Comparison of ENCODE assay signal across 13 cellular contexts in the genomic region with DNA sequence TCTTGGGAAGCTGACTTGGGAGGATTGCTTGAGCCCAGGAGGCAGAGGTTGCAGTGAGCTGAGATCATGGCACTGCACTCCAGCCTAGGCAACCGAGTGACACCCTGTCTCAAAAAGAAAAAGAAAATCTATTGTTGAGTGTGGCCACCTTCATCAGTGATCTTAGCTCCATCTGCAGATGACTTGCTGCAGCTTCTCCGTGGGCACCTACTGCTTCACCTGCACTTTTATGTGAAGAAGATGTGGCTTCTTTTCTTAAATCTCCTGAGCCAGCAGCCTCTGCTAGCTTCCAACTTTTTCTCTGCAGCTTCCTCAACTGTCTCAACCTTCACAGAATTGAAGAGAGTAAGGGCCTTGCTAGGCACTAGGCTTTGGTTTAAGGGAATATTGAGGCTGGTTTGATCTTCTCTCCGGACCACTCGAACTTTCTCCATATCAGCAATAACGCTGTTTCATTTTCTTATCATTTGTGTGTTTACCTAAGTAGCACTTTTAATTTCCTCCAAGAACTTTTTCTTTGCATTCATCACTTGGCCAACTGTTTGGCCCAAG. TPM values are rescaled to one million over a fixed set of nuclear protein-coding genes. Genes with fewer than 3 reads are reported as not detected.
DNase-seq lines count a peak whose midpoint lies in the region; ATAC-seq lines count a peak whose summit lies in the region.
"Had no signal": no experiment of that assay in that cellular context is flagged by ENCODE, and none has a peak within 500 bp of the region (broad histone marks: within the 10 kb centered on the region; RNA-seq: fewer than 3 reads in every experiment).

No MANE protein-coding gene starts in this region.

- CTCF ChIA-PET in activated CD4-positive, alpha-beta T cell treated with anti-CD3 and anti-CD28 coated beads, Interleukin-2, amount 10 ng/mL, durations not matched to agents 7 days and 5 days (lab: Charles Lee), result interaction anchor here (0.8 to 1.9 kb wide), 9 partner anchors 9 to 115 kb away, joined by 3 to 5 read pairs (median 3); no protein-coding TSS in a partner anchor

- H3K4me1 Mint-ChIP-seq in activated CD4-positive, alpha-beta T cell treated with anti-CD3 and anti-CD28 coated beads, Interleukin-2, amount 10 ng/mL, durations not matched to agents 7 days and 5 days, result peaks cover 51% of the 10 kb centered on the region
- peaks cover 27% of the 10 kb centered on the region for H3K4me1 Mint-ChIP-seq in dendritic cell treated with granulocyte-macrophage colony-stimulating factor and Interleukin-4, amounts not matched to agents 40 ng/mL and 50 ng/mL, for 4 days (ENCODE audit: low read depth)
- peaks cover 52% of the 10 kb centered on the region for H3K4me1 Mint-ChIP-seq in stimulated activated naive CD8-positive, alpha-beta T cell treated with anti-CD3 and anti-CD28 coated beads, Interleukin-15, Interleukin-2, amounts not matched to agents 100 ng/mL and 50 ng/mL, for 24 hours (ENCODE audit: low read depth)

- no peaks in the 10 kb centered on the region for H3K27me3 Mint-ChIP-seq in activated CD4-positive, alpha-beta T cell treated with anti-CD3 and anti-CD28 coated beads, Interleukin-2, amount 10 ng/mL, durations not matched to agents 7 days and 5 days
- no peaks in the 10 kb centered on the region for H3K27me3 Mint-ChIP-seq in dendritic cell treated with granulocyte-macrophage colony-stimulating factor and Interleukin-4, amounts not matched to agents 40 ng/mL and 50 ng/mL, for 4 days
- no peaks in the 10 kb centered on the region for H3K27me3 Mint-ChIP-seq in stimulated activated naive CD8-positive, alpha-beta T cell treated with anti-CD3 and anti-CD28 coated beads, Interleukin-15, Interleukin-2, amounts not matched to agents 100 ng/mL and 50 ng/mL, for 24 hours

- intact Hi-C loops in dendritic cell treated with granulocyte-macrophage colony-stimulating factor and Interleukin-4, amounts not matched to agents 40 ng/mL and 50 ng/mL, for 4 days (cut with micrococcal nuclease), result no loop called here

- no peaks in the 10 kb centered on the region for H3K9me3 Mint-ChIP-seq in activated CD4-positive, alpha-beta T cell treated with anti-CD3 and anti-CD28 coated beads, Interleukin-2, amount 10 ng/mL, durations not matched to agents 7 days and 5 days
- no peaks in the 10 kb centered on the region for H3K9me3 Mint-ChIP-seq in dendritic cell treated with granulocyte-macrophage colony-stimulating factor and Interleukin-4, amounts not matched to agents 40 ng/mL and 50 ng/mL, for 4 days
- no peaks in the 10 kb centered on the region for H3K9me3 Mint-ChIP-seq in stimulated activated naive CD8-positive, alpha-beta T cell treated with anti-CD3 and anti-CD28 coated beads, Interleukin-15, Interleukin-2, amounts not matched to agents 100 ng/mL and 50 ng/mL, for 24 hours

- peak; percentile 27 for ATAC-seq in HG03354 (IDR thresholded peaks at IDR 0.05; ENCODE audit: poor library complexity, severe bottlenecking, unreplicated experiment)
- ATAC-seq: gastroesophageal sphincter had no signal

- H3K4me3 Mint-ChIP-seq in activated CD4-positive, alpha-beta T cell treated with anti-CD3 and anti-CD28 coated beads, Interleukin-2, amount 10 ng/mL, durations not matched to agents 7 days and 5 days, result peak overlapping the region; percentile 50
- H3K4me3 Mint-ChIP-seq in dendritic cell treated with granulocyte-macrophage colony-stimulating factor and Interleukin-4, amounts not matched to agents 40 ng/mL and 50 ng/mL, for 4 days, result no peak overlapping the region
- H3K4me3 Mint-ChIP-seq in stimulated activated naive CD8-positive, alpha-beta T cell treated with anti-CD3 and anti-CD28 coated beads, Interleukin-15, Interleukin-2, amounts not matched to agents 100 ng/mL and 50 ng/mL, for 24 hours, result peak overlapping the region; percentile 76
- H3K4me3 Mint-ChIP-seq: neural progenitor cell had no signal

- DNase-seq in activated CD4-positive, alpha-beta T cell treated with anti-CD3 and anti-CD28 coated beads, Interleukin-2, amount 10 ng/mL, durations not matched to agents 7 days and 5 days, result no peak
- DNase-seq in activated CD4-positive, alpha-beta T cell treated with anti-CD3 and anti-CD28 coated beads for 4 hours, result no peak
- DNase-seq in NCI-H187 treated with DMSO at 0.1 percent for 48 hours (lab: John Stamatoyannopoulos, UW), result no peak
- no peak for DNase-seq in SK-N-DZ (ENCODE audit: low spot score)
- no peak for DNase-seq in Ammon's horn (ENCODE audit: low spot score)
- DNase-seq: amygdala, DMS79, NCI-H2081 treated with DMSO at 0.1 percent for 48 hours had no signal

- H3K27ac Mint-ChIP-seq in activated CD4-positive, alpha-beta T cell treated with anti-CD3 and anti-CD28 coated beads, Interleukin-2, amount 10 ng/mL, durations not matched to agents 7 days and 5 days, result peak overlapping the region; percentile 67
- peak overlapping the region; percentile 31 for H3K27ac Mint-ChIP-seq in dendritic cell treated with granulocyte-macrophage colony-stimulating factor and Interleukin-4, amounts not matched to agents 40 ng/mL and 50 ng/mL, for 4 days
- peak overlapping the region; percentile 68 for H3K27ac Mint-ChIP-seq in stimulated activated naive CD8-positive, alpha-beta T cell treated with anti-CD3 and anti-CD28 coated beads, Interleukin-15, Interleukin-2, amounts not matched to agents 100 ng/mL and 50 ng/mL, for 24 hours
- H3K27ac Mint-ChIP-seq: neural progenitor cell had no signal

- POLR2A ChIA-PET in activated CD4-positive, alpha-beta T cell treated with anti-CD3 and anti-CD28 coated beads, Interleukin-2, amount 10 ng/mL, durations not matched to agents 7 days and 5 days (lab: Charles Lee), result no interaction called here

- H3K36me3 Mint-ChIP-seq in activated CD4-positive, alpha-beta T cell treated with anti-CD3 and anti-CD28 coated beads, Interleukin-2, amount 10 ng/mL, durations not matched to agents 7 days and 5 days (ENCODE audit: low read depth), result peaks cover 32% of the 10 kb centered on the region
- peaks cover 63% of the 10 kb centered on the region for H3K36me3 Mint-ChIP-seq in dendritic cell treated with granulocyte-macrophage colony-stimulating factor and Interleukin-4, amounts not matched to agents 40 ng/mL and 50 ng/mL, for 4 days (ENCODE audit: low read depth)
- peaks cover 25% of the 10 kb centered on the region for H3K36me3 Mint-ChIP-seq in stimulated activated naive CD8-positive, alpha-beta T cell treated with anti-CD3 and anti-CD28 coated beads, Interleukin-15, Interleukin-2, amounts not matched to agents 100 ng/mL and 50 ng/mL, for 24 hours (ENCODE audit: low read depth)

RNA-seq across cellular contexts. Expression of gene AGPAT3, which starts 28.0 kb away (rescaled TPM):
- 10 to 100 TPM; 80.3 to 93.1 TPM for total RNA-seq in activated CD4-positive, alpha-beta T cell treated with anti-CD3 and anti-CD28 coated beads, Interleukin-2, amount 10 ng/mL, durations not matched to agents 7 days and 5 days
- polyA plus RNA-seq in SK-N-DZ (2014; cell fraction: cytosol; rRNA removed), result 9.8 and 11.2 TPM in 2 replicates
- 9.4 and 14.0 TPM in 2 replicates for polyA plus RNA-seq in SK-N-DZ (2014; cell fraction: nucleus; rRNA removed)
